ENCODE assay signal across 29 cellular contexts in the genomic region with DNA sequence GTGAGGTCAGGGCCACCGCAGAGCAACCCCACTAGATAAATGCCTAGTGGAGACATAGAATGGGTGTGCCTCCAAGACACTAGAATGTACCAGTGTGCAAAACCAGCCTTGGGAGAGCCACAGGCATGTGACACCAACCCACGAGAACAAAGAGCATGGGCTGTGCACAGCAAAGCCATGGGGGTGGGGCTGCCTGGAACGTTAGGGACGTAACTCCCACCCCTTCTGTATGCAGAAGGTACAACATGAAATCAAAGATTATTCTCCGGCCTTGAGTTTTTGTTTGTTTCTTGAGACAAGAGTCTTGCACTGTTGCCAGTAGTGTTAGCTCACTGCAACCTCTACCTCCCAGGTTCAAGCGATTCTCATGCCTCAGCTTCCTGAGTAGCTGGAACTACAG.
"Had no signal": no experiment of that assay in that cellular context is flagged by ENCODE, and none has a peak within 500 bp of the region (broad histone marks: within the 10 kb centered on the region; RNA-seq: fewer than 3 reads in every experiment).

No MANE protein-coding gene starts in this region.

- H3K36me3 ChIP-seq: neutrophil, right lobe of liver, sigmoid colon, suprapubic skin, thoracic aorta, thyroid gland, tibial nerve, upper lobe of left lung, vagina had no signal

- H3K4me1 ChIP-seq: parathyroid adenoma, psoas muscle, sigmoid colon, suprapubic skin, thyroid gland, tibial nerve, upper lobe of left lung, vagina had no signal

- H3K4me3 ChIP-seq: psoas muscle, right lobe of liver, sigmoid colon, suprapubic skin, thoracic aorta, thyroid gland, tibial nerve, upper lobe of left lung, vagina had no signal

- FAIRE-seq: small intestine, urothelium cell line had no signal

- H3K9me3 ChIP-seq: neutrophil, psoas muscle, right lobe of liver, sigmoid colon, suprapubic skin, thoracic aorta, thyroid gland, tibial nerve, upper lobe of left lung, vagina had no signal

- H2AFZ ChIP-seq: parathyroid adenoma had no signal

- DNase-seq: naive B cell; naive thymus-derived CD8-positive, alpha-beta T cell; nephron progenitor cell; nucleus accumbens; posterior cingulate gyrus; psoas muscle; right cardiac atrium; right lobe of liver; sigmoid colon; small intestine; stimulated activated CD4-positive, alpha-beta T cell treated with anti-CD3 and anti-CD28 coated beads, Interleukin-15, amount 100 ng/mL, for 24 hours; stimulated activated CD4-positive, alpha-beta T cell treated with anti-CD3 and anti-CD28 coated beads, Interleukin-2, amount 100 ng/mL, for 24 hours; stimulated activated CD4-positive, alpha-beta T cell treated with anti-CD3 and anti-CD28 coated beads, Interleukin-2, amount 100 ng/mL, for 48 hours; stimulated activated CD4-positive, alpha-beta T cell treated with anti-CD3 and anti-CD28 coated beads, Interleukin-4, amount 100 ng/mL, for 4 hours; stimulated activated CD8-positive, alpha-beta memory T cell treated with anti-CD3 and anti-CD28 coated beads, Interleukin-4, amount 100 ng/mL, for 48 hours; stimulated activated naive CD4-positive, alpha-beta T cell; stimulated activated naive CD8-positive, alpha-beta T cell treated with anti-CD3 and anti-CD28 coated beads, Interleukin-15, amount 100 ng/mL, for 72 hours; stimulated activated naive CD8-positive, alpha-beta T cell treated with anti-CD3 and anti-CD28 coated beads, Interleukin-15, Interleukin-2, amounts not matched to agents 100 U/mL and 50 U/mL, for 24 hours; substantia nigra; thyroid gland; trophoblast cell; upper lobe of left lung had no signal

- H3K79me2 ChIP-seq: parathyroid adenoma had no signal

- H3K27me3 ChIP-seq: neutrophil, right lobe of liver, sigmoid colon, suprapubic skin, thyroid gland, tibial nerve, upper lobe of left lung, vagina had no signal

- H3K9ac ChIP-seq: parathyroid adenoma had no signal

- H3K27ac ChIP-seq: neutrophil, parathyroid adenoma, psoas muscle, right lobe of liver, sigmoid colon, suprapubic skin, thoracic aorta, thyroid gland, tibial nerve, upper lobe of left lung, vagina had no signal
